In the genomic region with DNA sequence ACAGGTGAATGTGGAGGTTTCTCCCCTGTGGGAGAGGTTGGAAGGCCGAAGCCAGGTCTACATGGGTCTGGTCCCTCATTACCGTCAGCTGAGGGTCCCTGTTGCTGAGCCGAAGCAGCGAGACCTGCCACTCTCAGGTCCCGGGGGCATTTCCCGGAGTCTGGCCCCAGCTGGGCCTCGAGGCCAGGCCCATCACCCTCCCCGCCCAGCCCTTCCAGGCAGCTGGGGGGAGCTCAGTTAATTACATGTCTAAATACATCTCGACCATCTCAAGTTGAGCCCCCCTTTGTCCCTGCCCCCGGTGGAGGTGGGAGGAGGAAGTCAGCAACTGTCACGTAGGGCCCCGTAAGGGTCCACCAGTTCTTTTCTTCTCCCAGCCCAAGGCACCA, we compare ENCODE assay signal across 12 cellular contexts.
"Had no signal": no experiment of that assay in that cellular context is flagged by ENCODE, and none has a peak within 500 bp of the region (broad histone marks: within the 10 kb centered on the region; RNA-seq: fewer than 3 reads in every experiment).

No MANE protein-coding gene starts in this region.

- H3K36me3 ChIP-seq: left lung, thyroid gland, vagina had no signal

- H3K9me3 ChIP-seq: left lung, thyroid gland, vagina had no signal

- H3K4me3 Mint-ChIP-seq: activated naive CD4-positive, alpha-beta T cell treated with anti-CD3 and anti-CD28 coated beads for 36 hours; T-helper 1 cell treated with Interleukin-12 subunit alpha and Interleukin-12 subunit beta and Interleukin-4 antibody, amounts not matched to agents 30 μg/mL and 1 μg/mL, for 36 hours had no signal

- H3K9me3 Mint-ChIP-seq: T-helper 1 cell treated with Interleukin-12 subunit alpha and Interleukin-12 subunit beta and Interleukin-4 antibody, amounts not matched to agents 30 μg/mL and 1 μg/mL, for 36 hours had no signal

- DNase-seq: activated CD4-positive, alpha-beta T cell treated with anti-CD3 and anti-CD28 coated beads for 48 hours; activated naive CD4-positive, alpha-beta T cell treated with anti-CD3 and anti-CD28 coated beads for 36 hours; effector memory CD4-positive, alpha-beta T cell; left lung; naive B cell; thyroid gland had no signal

- H3K36me3 Mint-ChIP-seq: naive B cell had no signal

- ATAC-seq: left lung, SK-N-SH treated with all-trans-retinoic acid at 6 μM for 48 hours, WTC11 had no signal

- H3K27ac ChIP-seq: epithelial cell of prostate, left lung, skin epidermis, thyroid gland had no signal

- H3K27ac Mint-ChIP-seq: activated naive CD4-positive, alpha-beta T cell treated with anti-CD3 and anti-CD28 coated beads for 36 hours; T-helper 1 cell treated with Interleukin-12 subunit alpha and Interleukin-12 subunit beta and Interleukin-4 antibody, amounts not matched to agents 30 μg/mL and 1 μg/mL, for 36 hours; WTC11 had no signal

- H3K4me3 ChIP-seq: left lung, skin epidermis, thyroid gland had no signal

- H3K27me3 ChIP-seq: thyroid gland, vagina had no signal
